Comparison of ENCODE assay signal across 32 cellular contexts in the genomic region with DNA sequence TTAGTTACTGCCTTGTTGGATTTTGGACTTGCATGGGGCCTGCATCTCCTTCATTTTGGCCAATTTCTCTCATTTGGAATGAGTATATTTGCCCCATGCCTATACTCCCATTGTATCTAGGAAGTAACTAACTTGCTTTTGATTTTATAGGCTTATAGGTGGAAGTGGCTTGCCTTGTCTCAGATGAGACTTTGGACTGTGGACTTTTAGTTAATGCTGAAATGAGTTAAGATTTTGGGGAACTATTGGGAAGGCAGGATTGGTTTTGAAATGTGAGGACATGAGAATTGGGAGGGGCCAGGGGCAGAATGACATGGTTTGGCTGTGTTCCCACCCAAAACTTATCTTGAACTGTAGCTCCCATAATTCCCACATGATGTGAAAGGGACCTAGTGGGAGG.
"Had no signal": no experiment of that assay in that cellular context is flagged by ENCODE, and none has a peak within 500 bp of the region (broad histone marks: within the 10 kb centered on the region; RNA-seq: fewer than 3 reads in every experiment).

No MANE protein-coding gene starts in this region.

- H3K4me3 ChIP-seq: adrenal gland, ascending aorta, body of pancreas, breast epithelium, cardiac muscle cell had no signal

- H3K36me3 ChIP-seq: adrenal gland, ascending aorta, brain microvascular endothelial cell, breast epithelium, cardiac muscle cell had no signal

- DNase-seq: activated effector memory CD4-positive, alpha-beta T cell treated with anti-CD3 and anti-CD28 coated beads, Interleukin-2, amount 50 U/mL, for 16 hours; activated effector memory CD4-positive, alpha-beta T cell treated with Interleukin-2 at 50 U/mL for 16 hours; activated gamma-delta T cell; activated gamma-delta T cell treated with Interleukin-2 at 50 U/mL for 16 hours; activated naive CD4-positive, alpha-beta T cell; activated naive CD4-positive, alpha-beta T cell treated with anti-CD3 and anti-CD28 coated beads for 36 hours; activated naive CD4-positive, alpha-beta T cell treated with anti-CD3 and anti-CD28 coated beads, Interleukin-2, amount 10 ng/mL, durations not matched to agents 7 days and 5 days; activated naive CD4-positive, alpha-beta T cell treated with anti-CD3 and anti-CD28 coated beads, Interleukin-2, amount 50 U/mL, for 16 hours; activated naive CD4-positive, alpha-beta T cell treated with Interleukin-2 at 50 U/mL for 16 hours; activated naive CD8-positive, alpha-beta T cell treated with anti-CD3 and anti-CD28 coated beads for 36 hours; activated naive CD8-positive, alpha-beta T cell treated with anti-CD3 and anti-CD28 coated beads, Interleukin-2, amount 10 ng/mL, durations not matched to agents 7 days and 5 days; activated naive CD8-positive, alpha-beta T cell treated with anti-CD3 and anti-CD28 coated beads, Interleukin-2, amount 50 U/mL, for 24 hours; activated T-cell treated with anti-CD3 and anti-CD28 coated beads, Interleukin-2, amount 50 U/mL, for 1 hour; activated T-cell treated with anti-CD3 and anti-CD28 coated beads, Interleukin-2, amount 50 U/mL, for 24 hours; activated T-cell treated with anti-CD3 and anti-CD28 coated beads, Interleukin-2, amount 50 U/mL, for 4 hours; activated T-cell treated with anti-CD3 and anti-CD28 coated beads, Interleukin-2, amount 50 U/mL, for 48 hours; activated T-cell treated with anti-CD3 and anti-CD28 coated beads, Interleukin-2, amount 50 U/mL, for 72 hours; adrenal gland; amniotic stem cell; amygdala; anterior cingulate cortex; aorta; body of pancreas; brain microvascular endothelial cell; caudate nucleus; central memory CD4-positive, alpha-beta T cell; cerebellar nuclear complex had no signal

- H3K9me3 ChIP-seq: adrenal gland, ascending aorta, body of pancreas, breast epithelium had no signal

- H3K27me3 ChIP-seq: adrenal gland, ascending aorta, body of pancreas, brain microvascular endothelial cell, breast epithelium, cardiac muscle cell had no signal

- H3K4me1 ChIP-seq: adrenal gland, ascending aorta, body of pancreas, breast epithelium had no signal

- H3K27ac ChIP-seq: adrenal gland, ascending aorta, body of pancreas, brain microvascular endothelial cell, breast epithelium, cardiac muscle cell had no signal

- ATAC-seq: activated naive CD4-positive, alpha-beta T cell treated with anti-CD3 and anti-CD28 coated beads, Interleukin-2, amount 50 U/mL, for 72 hours; activated naive CD8-positive, alpha-beta T cell treated with anti-CD3 and anti-CD28 coated beads, Interleukin-2, amount 50 U/mL, for 24 hours; activated T-cell treated with anti-CD3 and anti-CD28 coated beads, Interleukin-2, amount 50 U/mL, for 4 hours; activated T-cell treated with anti-CD3 and anti-CD28 coated beads, Interleukin-2, amount 50 U/mL, for 72 hours; activated T-helper 17 cell treated with anti-CD3 and anti-CD28 coated beads, Interleukin-2, amount 50 U/mL, for 72 hours; body of pancreas had no signal
